3 cellular contexts compared by ENCODE assay signal in genomic region chr9:36750630-36751029, GRCh38.
"Had no signal": no experiment of that assay in that cellular context is flagged by ENCODE, and none has a peak within 500 bp of the region (broad histone marks: within the 10 kb centered on the region; RNA-seq: fewer than 3 reads in every experiment).

No MANE protein-coding gene starts in this region.

- DNase-seq: GDM1, GF-D8 had no signal

- ATAC-seq: GM12878 had no signal

- H3K4me3 ChIP-seq: GM12878 had no signal
